Comparison of ENCODE assay signal across 27 cellular contexts in the genomic region with DNA sequence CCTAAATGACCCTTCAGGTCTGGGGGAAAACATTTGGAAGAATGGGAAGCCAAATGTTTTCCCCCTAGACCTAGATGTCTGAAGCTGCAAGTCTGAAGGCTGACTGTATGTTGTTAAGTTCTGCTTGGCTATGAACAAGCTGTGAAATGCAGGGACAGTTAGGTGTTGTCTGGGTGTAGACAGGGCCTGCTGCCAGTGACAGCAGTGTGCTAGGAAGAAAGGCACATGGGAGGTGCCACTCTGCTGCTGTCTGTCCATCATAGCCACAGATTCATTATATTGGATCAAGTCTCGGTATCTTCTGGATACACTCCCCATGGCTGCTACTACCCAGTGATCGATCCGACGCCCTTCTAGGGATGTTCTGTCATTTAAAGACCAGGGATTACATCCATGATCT.
"Had no signal": no experiment of that assay in that cellular context is flagged by ENCODE, and none has a peak within 500 bp of the region (broad histone marks: within the 10 kb centered on the region; RNA-seq: fewer than 3 reads in every experiment).

No MANE protein-coding gene starts in this region.

- H3K36me3 Mint-ChIP-seq: activated CD8-positive, alpha-beta memory T cell treated with anti-CD3 and anti-CD28 coated beads, Interleukin-2, amount 10 ng/mL, durations not matched to agents 7 days and 5 days; activated naive CD4-positive, alpha-beta T cell treated with anti-CD3 and anti-CD28 coated beads, Interleukin-2, amount 50 U/mL, for 72 hours had no signal

- H3K4me1 ChIP-seq: colonic mucosa, parathyroid adenoma, psoas muscle, upper lobe of right lung had no signal

- H3K36me3 ChIP-seq: colonic mucosa, suprapubic skin, tibial artery, upper lobe of right lung had no signal

- DNase-seq: activated B cell treated with CpG ODN at 0.5 μM for 24 hours; activated CD8-positive, alpha-beta memory T cell treated with anti-CD3 and anti-CD28 coated beads, Interleukin-2, amount 10 ng/mL, durations not matched to agents 7 days and 5 days; activated CD8-positive, alpha-beta T cell treated with anti-CD3 and anti-CD28 coated beads, Interleukin-2, amount 10 ng/mL, durations not matched to agents 7 days and 5 days; activated naive CD4-positive, alpha-beta T cell; activated T-cell treated with anti-CD3 and anti-CD28 coated beads, Interleukin-2, amount 50 U/mL, for 72 hours; cerebellar nuclear complex; colonic mucosa; effector memory CD8-positive, alpha-beta T cell; foreskin fibroblast; hippocampal formation; left cardiac atrium; mammary epithelial cell; midbrain; naive thymus-derived CD4-positive, alpha-beta T cell; occipital lobe; psoas muscle; stimulated activated naive CD4-positive, alpha-beta T cell; T-helper 2 cell; tibial artery; upper lobe of right lung had no signal

- H2AFZ ChIP-seq: parathyroid adenoma had no signal

- H3K9ac ChIP-seq: parathyroid adenoma had no signal

- ATAC-seq: activated CD8-positive, alpha-beta memory T cell treated with anti-CD3 and anti-CD28 coated beads, Interleukin-2, amount 10 ng/mL, durations not matched to agents 7 days and 5 days; activated CD8-positive, alpha-beta T cell treated with anti-CD3 and anti-CD28 coated beads, Interleukin-2, amount 10 ng/mL, durations not matched to agents 7 days and 5 days; activated naive CD4-positive, alpha-beta T cell treated with anti-CD3 and anti-CD28 coated beads, Interleukin-2, amount 50 U/mL, for 72 hours; activated T-cell treated with anti-CD3 and anti-CD28 coated beads, Interleukin-2, amount 50 U/mL, for 72 hours; effector memory CD8-positive, alpha-beta T cell; esophagus mucosa; left cardiac atrium; naive thymus-derived CD4-positive, alpha-beta T cell; psoas muscle; upper lobe of right lung had no signal

- H3K27me3 Mint-ChIP-seq: activated B cell treated with CpG ODN at 0.5 μM for 24 hours; activated CD8-positive, alpha-beta memory T cell treated with anti-CD3 and anti-CD28 coated beads, Interleukin-2, amount 10 ng/mL, durations not matched to agents 7 days and 5 days had no signal

- H3K27me3 ChIP-seq: colonic mucosa, dorsolateral prefrontal cortex, suprapubic skin, upper lobe of right lung had no signal

- H3K27ac ChIP-seq: colonic mucosa, parathyroid adenoma, psoas muscle, suprapubic skin, tibial artery, upper lobe of right lung had no signal

- H3K4me3 Mint-ChIP-seq: activated B cell treated with CpG ODN at 0.5 μM for 24 hours; activated CD8-positive, alpha-beta memory T cell treated with anti-CD3 and anti-CD28 coated beads, Interleukin-2, amount 10 ng/mL, durations not matched to agents 7 days and 5 days; activated CD8-positive, alpha-beta T cell treated with anti-CD3 and anti-CD28 coated beads, Interleukin-2, amount 10 ng/mL, durations not matched to agents 7 days and 5 days; activated T-cell treated with anti-CD3 and anti-CD28 coated beads, Interleukin-2, amount 50 U/mL, for 72 hours; effector memory CD8-positive, alpha-beta T cell; naive thymus-derived CD4-positive, alpha-beta T cell; neural crest cell had no signal

- H3K4me1 Mint-ChIP-seq: activated B cell treated with CpG ODN at 0.5 μM for 24 hours; activated CD8-positive, alpha-beta memory T cell treated with anti-CD3 and anti-CD28 coated beads, Interleukin-2, amount 10 ng/mL, durations not matched to agents 7 days and 5 days; naive thymus-derived CD4-positive, alpha-beta T cell had no signal

- FAIRE-seq: keratinocyte had no signal

- H3K9me3 Mint-ChIP-seq: activated B cell treated with CpG ODN at 0.5 μM for 24 hours; activated naive CD4-positive, alpha-beta T cell treated with anti-CD3 and anti-CD28 coated beads, Interleukin-2, amount 50 U/mL, for 72 hours; activated T-cell treated with anti-CD3 and anti-CD28 coated beads, Interleukin-2, amount 50 U/mL, for 72 hours; naive thymus-derived CD4-positive, alpha-beta T cell; neural crest cell had no signal

- H3K4me3 ChIP-seq: colonic mucosa, dorsolateral prefrontal cortex, psoas muscle, suprapubic skin, tibial artery, upper lobe of right lung had no signal

- H3K9me3 ChIP-seq: colonic mucosa, psoas muscle, suprapubic skin, tibial artery, upper lobe of right lung had no signal

- H3K27ac Mint-ChIP-seq: activated B cell treated with CpG ODN at 0.5 μM for 24 hours; activated CD8-positive, alpha-beta memory T cell treated with anti-CD3 and anti-CD28 coated beads, Interleukin-2, amount 10 ng/mL, durations not matched to agents 7 days and 5 days; activated CD8-positive, alpha-beta T cell treated with anti-CD3 and anti-CD28 coated beads, Interleukin-2, amount 10 ng/mL, durations not matched to agents 7 days and 5 days; activated naive CD4-positive, alpha-beta T cell treated with anti-CD3 and anti-CD28 coated beads, Interleukin-2, amount 50 U/mL, for 72 hours; activated T-cell treated with anti-CD3 and anti-CD28 coated beads, Interleukin-2, amount 50 U/mL, for 72 hours; effector memory CD8-positive, alpha-beta T cell; naive thymus-derived CD4-positive, alpha-beta T cell had no signal
